11 cellular contexts compared by ENCODE assay signal in the genomic region with DNA sequence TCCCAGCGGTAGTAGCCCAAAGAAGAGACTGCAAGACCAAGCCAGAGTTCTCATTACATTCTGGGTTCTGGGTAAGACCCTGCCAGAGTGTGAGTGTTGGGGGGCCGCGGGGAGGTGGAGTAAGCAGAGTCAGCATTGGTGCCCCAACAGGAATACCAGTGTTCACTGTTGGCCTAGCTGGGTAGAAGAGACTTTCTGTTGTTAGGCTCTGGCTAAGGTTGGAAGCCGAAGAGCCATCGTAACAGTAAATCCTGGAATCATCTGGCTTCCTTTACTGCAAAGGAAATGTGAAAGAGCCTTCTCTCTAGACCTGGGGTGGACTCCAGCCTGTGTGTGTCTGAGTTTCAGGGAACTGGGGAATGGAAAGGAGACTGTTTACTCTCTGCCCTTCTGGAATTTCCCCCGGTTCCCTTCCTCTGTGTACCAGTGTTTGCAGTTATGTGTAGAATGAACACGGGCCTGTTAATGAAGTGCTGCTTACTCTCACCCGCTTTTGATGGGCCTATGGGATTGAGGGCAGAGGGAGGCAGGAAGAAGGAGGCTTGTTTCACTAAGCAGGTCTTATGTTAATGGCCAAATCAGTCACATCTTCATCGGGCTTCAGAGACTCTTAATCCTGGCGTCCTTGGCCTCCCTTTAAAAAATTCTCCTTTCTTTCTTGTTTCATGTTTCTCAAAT.
DNase-seq lines count a peak whose midpoint lies in the region; ATAC-seq, FAIRE-seq and TF ChIP-seq lines count a peak whose summit lies in the region.
"Had no signal": no experiment of that assay in that cellular context is flagged by ENCODE, and none has a peak within 500 bp of the region (broad histone marks: within the 10 kb centered on the region; RNA-seq: fewer than 3 reads in every experiment).

No MANE protein-coding gene starts in this region.

- H3K4me3 ChIP-seq in CD4-positive, alpha-beta memory T cell (ENCODE audit: low read length in 2 of 2), result no peak overlapping the region
- no peak overlapping the region for H3K4me3 ChIP-seq in SJSA1
- H3K4me3 ChIP-seq in fibroblast of villous mesenchyme (ENCODE audit: low read depth, low read length), result no peak overlapping the region
- H3K4me3 ChIP-seq: BLaER1 treated with 17β-estradiol and CSF1 and Interleukin-3, amounts not matched to agents 10 nM and 100 nM had no signal

- ATAC-seq in sciatic nerve (no peak), HG03457 (IDR thresholded peaks at IDR 0.05; ENCODE audit: unreplicated experiment) (no peak)

- no peak for DNase-seq in CD4-positive, alpha-beta memory T cell
- DNase-seq in SJSA1 (ENCODE audit: low read depth in 1 of 2, low spot score in 2 of 2), result peak in 1 of 2 experiments; percentile 22
- peak; percentile 43 for DNase-seq in fibroblast of villous mesenchyme (ENCODE audit: low read depth)
- peak; percentile 28 for DNase-seq in sciatic nerve (ENCODE audit: low spot score)
- DNase-seq in NCI-H2107 (lab: John Stamatoyannopoulos, UW), result no peak
- DNase-seq in NCI-H2081 (lab: John Stamatoyannopoulos, UW), result no peak
- DNase-seq in urothelium cell line (ENCODE audit: low spot score), result no peak
- DNase-seq: NCI-H1092 had no signal

- peaks cover 22 to 37% of the 10 kb centered on the region in 2 donors for H3K36me3 Mint-ChIP-seq in CD4-positive, alpha-beta memory T cell

- intact Hi-C loops in CD4-positive, alpha-beta memory T cell (cut with micrococcal nuclease), result no loop called here
- intact Hi-C loops in sciatic nerve (cut with DNase I), result no loop called here

- H3K27me3 Mint-ChIP-seq in CD4-positive, alpha-beta memory T cell, result no peaks in the 10 kb centered on the region

- POLR2A ChIA-PET in CD4-positive, alpha-beta memory T cell (lab: Charles Lee; ENCODE audit: partially characterized antibody), result no interaction called here

- no peak overlapping the region for H3K4me3 Mint-ChIP-seq in CD4-positive, alpha-beta memory T cell

- H3K9me3 Mint-ChIP-seq in CD4-positive, alpha-beta memory T cell, result no peaks in the 10 kb centered on the region

- CTCF ChIA-PET in CD4-positive, alpha-beta memory T cell (lab: Charles Lee; ENCODE audit: partially characterized antibody), result no interaction called here

- H3K27me3 ChIP-seq in CD4-positive, alpha-beta memory T cell (ENCODE audit: insufficient read depth, low read length), result no peaks in the 10 kb centered on the region
- H3K27me3 ChIP-seq in SJSA1 (replicated peaks), result no peaks in the 10 kb centered on the region
- H3K27me3 ChIP-seq: BLaER1 treated with 17β-estradiol and CSF1 and Interleukin-3, amounts not matched to agents 10 nM and 100 nM had no signal

- peaks cover 7% of the 10 kb centered on the region for H3K36me3 ChIP-seq in CD4-positive, alpha-beta memory T cell (ENCODE audit: insufficient read depth, low read length)
- H3K36me3 ChIP-seq in SJSA1, result no peaks in the 10 kb centered on the region

- peaks cover 3 to 14% (median 10%) of the 10 kb centered on the region in 4 donors for H3K4me1 Mint-ChIP-seq in CD4-positive, alpha-beta memory T cell

- H3K27ac Mint-ChIP-seq in CD4-positive, alpha-beta memory T cell, result peak overlapping the region in 4 of 7 donors; percentile 3 to 81 (median 41)

- TF ChIP-seq CTCF in fibroblast of villous mesenchyme (IDR thresholded peaks at IDR 0.05; ENCODE audit: insufficient read depth, low read depth, low read length), result no peak

- no peaks in the 10 kb centered on the region for H3K9me3 ChIP-seq in CD4-positive, alpha-beta memory T cell (ENCODE audit: control insufficient read depth in 1 of 2, low read length in 2 of 2)
- H3K9me3 ChIP-seq in SJSA1 (replicated peaks), result no peaks in the 10 kb centered on the region
- H3K9me3 ChIP-seq: BLaER1 treated with 17β-estradiol and CSF1 and Interleukin-3, amounts not matched to agents 10 nM and 100 nM had no signal

- no peaks in the 10 kb centered on the region for H3K4me1 ChIP-seq in CD4-positive, alpha-beta memory T cell (ENCODE audit: insufficient read depth, low read length)
- H3K4me1 ChIP-seq in SJSA1 (replicated peaks), result peaks cover 17% of the 10 kb centered on the region

- no peak overlapping the region for H3K27ac ChIP-seq in CD4-positive, alpha-beta memory T cell (ENCODE audit: low read depth, low read length)
- peak overlapping the region; percentile 37 for H3K27ac ChIP-seq in SJSA1
- H3K27ac ChIP-seq: BLaER1 treated with 17β-estradiol and CSF1 and Interleukin-3, amounts not matched to agents 10 nM and 100 nM had no signal

- no peak for FAIRE-seq in urothelium cell line (lab: Jason Lieb, UNC)
- FAIRE-seq: frontal cortex had no signal

Comparison
In these comparisons a context has a peak if more than half of its experiments do, and no peak if none do; other contexts are left out.
1. DNase-seq: peak in fibroblast of villous mesenchyme (single experiment) and sciatic nerve (single experiment); none in CD4-positive, alpha-beta memory T cell (0 of 5), NCI-H2107 (single experiment), NCI-H2081 (0 of 2) and urothelium cell line (single experiment).